Comparison of ENCODE assay signal across 2 cellular contexts in the genomic region with DNA sequence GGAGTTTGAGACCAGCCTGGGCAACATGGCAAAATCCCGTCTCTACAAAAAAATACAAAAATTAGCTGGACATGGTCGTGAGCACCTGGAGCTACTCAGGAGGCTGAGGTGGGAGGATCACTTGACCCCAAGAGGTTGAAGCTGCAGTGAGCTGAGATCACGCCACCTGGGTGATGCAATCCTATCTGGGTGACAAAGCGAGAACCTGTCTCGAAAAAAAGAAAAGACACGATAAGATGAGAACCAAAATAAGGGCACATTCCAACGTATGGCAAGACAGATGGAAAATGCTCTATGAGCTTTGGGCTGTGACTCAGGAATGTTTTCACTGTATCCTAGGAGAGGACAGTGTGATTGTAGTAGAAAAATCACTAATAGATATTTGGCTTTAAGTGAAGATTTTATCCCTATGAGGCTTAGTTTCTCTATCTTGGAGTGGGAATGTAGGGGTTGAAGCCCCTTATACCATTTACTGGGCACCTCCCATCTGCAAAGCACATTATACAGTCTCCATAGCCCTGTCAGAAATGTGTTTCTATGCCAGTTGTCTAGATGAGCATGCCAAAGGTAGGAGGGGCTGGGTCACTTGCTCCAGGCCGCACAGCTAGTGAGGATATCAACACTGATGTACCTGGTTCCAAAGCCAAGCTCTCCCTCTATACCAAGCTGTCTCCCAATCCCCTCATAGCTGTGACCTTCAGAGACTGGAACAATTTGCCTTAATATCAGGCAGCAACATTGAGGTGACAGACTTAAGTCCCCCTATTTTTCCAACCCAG.
TF ChIP-seq lines count a peak whose summit lies in the region.

No MANE protein-coding gene starts in this region.

TF ChIP-seq in HepG2, 621 proteins besides CTCF, POLR2A, EP300 and RAD21:
- TF ChIP-seq, protein P1, sequence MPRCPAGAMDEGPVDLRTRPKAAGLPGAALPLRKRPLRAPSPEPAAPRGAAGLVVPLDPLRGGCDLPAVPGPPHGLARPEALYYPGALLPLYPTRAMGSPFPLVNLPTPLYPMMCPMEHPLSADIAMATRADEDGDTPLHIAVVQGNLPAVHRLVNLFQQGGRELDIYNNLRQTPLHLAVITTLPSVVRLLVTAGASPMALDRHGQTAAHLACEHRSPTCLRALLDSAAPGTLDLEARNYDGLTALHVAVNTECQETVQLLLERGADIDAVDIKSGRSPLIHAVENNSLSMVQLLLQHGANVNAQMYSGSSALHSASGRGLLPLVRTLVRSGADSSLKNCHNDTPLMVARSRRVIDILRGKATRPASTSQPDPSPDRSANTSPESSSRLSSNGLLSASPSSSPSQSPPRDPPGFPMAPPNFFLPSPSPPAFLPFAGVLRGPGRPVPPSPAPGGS (CRISPR knock-in tag; IDR thresholded peaks at IDR 0.05): no peak
- TF ChIP-seq, protein P2, sequence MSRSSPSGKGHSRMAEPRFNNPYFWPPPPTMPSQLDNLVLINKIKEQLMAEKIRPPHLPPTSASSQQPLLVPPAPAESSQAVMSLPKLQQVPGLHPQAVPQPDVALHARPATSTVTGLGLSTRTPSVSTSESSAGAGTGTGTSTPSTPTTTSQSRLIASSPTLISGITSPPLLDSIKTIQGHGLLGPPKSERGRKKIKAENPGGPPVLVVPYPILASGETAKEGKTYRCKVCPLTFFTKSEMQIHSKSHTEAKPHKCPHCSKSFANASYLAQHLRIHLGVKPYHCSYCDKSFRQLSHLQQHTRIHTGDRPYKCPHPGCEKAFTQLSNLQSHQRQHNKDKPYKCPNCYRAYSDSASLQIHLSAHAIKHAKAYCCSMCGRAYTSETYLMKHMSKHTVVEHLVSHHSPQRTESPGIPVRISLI (CRISPR knock-in tag; IDR thresholded peaks at IDR 0.05; ENCODE audit: borderline replicate concordance): no peak
- TF ChIP-seq ZC3H4 (CRISPR knock-in tag; IDR thresholded peaks at IDR 0.05; ENCODE audit: borderline replicate concordance) (no peak), ZFP36 (IDR thresholded peaks at IDR 0.05; ENCODE audit: borderline replicate concordance, low read depth, low read length, partially characterized antibody) (no peak), ZNF879 (CRISPR knock-in tag; IDR thresholded peaks at IDR 0.05) (no peak), SRSF4 (IDR thresholded peaks at IDR 0.05; ENCODE audit: low read depth, low read length, poor library complexity, severe bottlenecking) (no peak), CEBPG (CRISPR knock-in tag; IDR thresholded peaks at IDR 0.05) (peak; percentile 46; the same call in 1 of the 2 replicates), ZNF577 (CRISPR knock-in tag; IDR thresholded peaks at IDR 0.05; ENCODE audit: borderline replicate concordance, low read depth) (no peak), ZFP36L1 (CRISPR knock-in tag; IDR thresholded peaks at IDR 0.05) (no peak), CEBPB (IDR thresholded peaks at IDR 0.05; ENCODE audit: borderline replicate concordance, low read depth, low read length) (peak; percentile 52; the same call in 1 of the 2 replicates), ZNF34 (CRISPR knock-in tag; IDR thresholded peaks at IDR 0.05; ENCODE audit: borderline replicate concordance) (no peak)
- TF ChIP-seq, protein P3, sequence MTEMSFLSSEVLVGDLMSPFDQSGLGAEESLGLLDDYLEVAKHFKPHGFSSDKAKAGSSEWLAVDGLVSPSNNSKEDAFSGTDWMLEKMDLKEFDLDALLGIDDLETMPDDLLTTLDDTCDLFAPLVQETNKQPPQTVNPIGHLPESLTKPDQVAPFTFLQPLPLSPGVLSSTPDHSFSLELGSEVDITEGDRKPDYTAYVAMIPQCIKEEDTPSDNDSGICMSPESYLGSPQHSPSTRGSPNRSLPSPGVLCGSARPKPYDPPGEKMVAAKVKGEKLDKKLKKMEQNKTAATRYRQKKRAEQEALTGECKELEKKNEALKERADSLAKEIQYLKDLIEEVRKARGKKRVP (CRISPR knock-in tag; IDR thresholded peaks at IDR 0.05): peak in 1 of 2 experiments; percentile 69; a peak in 2 of 4 replicates
- TF ChIP-seq, protein P4, sequence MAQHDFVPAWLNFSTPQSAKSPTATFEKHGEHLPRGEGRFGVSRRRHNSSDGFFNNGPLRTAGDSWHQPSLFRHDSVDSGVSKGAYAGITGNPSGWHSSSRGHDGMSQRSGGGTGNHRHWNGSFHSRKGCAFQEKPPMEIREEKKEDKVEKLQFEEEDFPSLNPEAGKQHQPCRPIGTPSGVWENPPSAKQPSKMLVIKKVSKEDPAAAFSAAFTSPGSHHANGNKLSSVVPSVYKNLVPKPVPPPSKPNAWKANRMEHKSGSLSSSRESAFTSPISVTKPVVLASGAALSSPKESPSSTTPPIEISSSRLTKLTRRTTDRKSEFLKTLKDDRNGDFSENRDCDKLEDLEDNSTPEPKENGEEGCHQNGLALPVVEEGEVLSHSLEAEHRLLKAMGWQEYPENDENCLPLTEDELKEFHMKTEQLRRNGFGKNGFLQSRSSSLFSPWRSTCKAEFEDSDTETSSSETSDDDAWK (CRISPR knock-in tag; IDR thresholded peaks at IDR 0.05): no peak
- TF ChIP-seq, protein P5, sequence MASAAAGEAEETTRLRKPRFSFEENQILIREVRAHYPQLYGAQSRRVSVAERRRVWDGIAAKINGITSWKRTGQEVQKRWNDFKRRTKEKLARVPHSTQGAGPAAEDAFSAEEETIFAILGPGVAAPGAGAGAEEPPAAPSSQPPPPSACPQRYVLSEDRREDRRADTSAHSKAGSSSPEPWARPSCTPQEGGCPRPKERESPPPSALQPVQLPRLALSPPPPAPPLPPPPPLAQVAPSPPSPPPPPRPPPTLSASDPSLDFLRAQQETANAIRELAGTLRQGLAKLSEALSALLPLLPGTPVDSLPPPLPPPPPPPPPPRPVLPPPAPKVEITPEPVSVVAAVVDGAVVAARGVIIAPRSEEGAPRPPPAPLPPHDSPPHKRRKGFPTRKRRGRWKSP (CRISPR knock-in tag; IDR thresholded peaks at IDR 0.05): no peak
- TF ChIP-seq, protein P6, sequence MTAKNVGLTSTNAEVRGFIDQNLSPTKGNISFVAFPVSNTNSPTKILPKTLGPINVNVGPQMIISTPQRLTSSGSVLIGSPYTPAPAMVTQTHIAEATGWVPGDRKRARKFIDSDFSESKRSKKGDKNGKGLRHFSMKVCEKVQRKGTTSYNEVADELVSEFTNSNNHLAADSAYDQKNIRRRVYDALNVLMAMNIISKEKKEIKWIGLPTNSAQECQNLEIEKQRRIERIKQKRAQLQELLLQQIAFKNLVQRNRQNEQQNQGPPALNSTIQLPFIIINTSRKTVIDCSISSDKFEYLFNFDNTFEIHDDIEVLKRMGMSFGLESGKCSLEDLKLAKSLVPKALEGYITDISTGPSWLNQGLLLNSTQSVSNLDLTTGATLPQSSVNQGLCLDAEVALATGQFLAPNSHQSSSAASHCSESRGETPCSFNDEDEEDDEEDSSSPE (CRISPR knock-in tag; IDR thresholded peaks at IDR 0.05): no peak

TF ChIP-seq in WTC11, 78 proteins besides CTCF, POLR2A, EP300 and RAD21:
- TF ChIP-seq CREM (CRISPR knock-in tag; IDR thresholded peaks at IDR 0.05) (no peak), GABPB1 (CRISPR knock-in tag; IDR thresholded peaks at IDR 0.05) (peak; percentile 62), ZNF396 (CRISPR knock-in tag; IDR thresholded peaks at IDR 0.05; ENCODE audit: borderline replicate concordance) (no peak), ZNF263 (CRISPR knock-in tag; IDR thresholded peaks at IDR 0.05; ENCODE audit: low read depth) (no peak), JAZF1 (CRISPR knock-in tag; IDR thresholded peaks at IDR 0.05) (no peak), ZBTB21 (CRISPR knock-in tag; IDR thresholded peaks at IDR 0.05; ENCODE audit: borderline replicate concordance) (no peak)
- TF ChIP-seq, protein P7, sequence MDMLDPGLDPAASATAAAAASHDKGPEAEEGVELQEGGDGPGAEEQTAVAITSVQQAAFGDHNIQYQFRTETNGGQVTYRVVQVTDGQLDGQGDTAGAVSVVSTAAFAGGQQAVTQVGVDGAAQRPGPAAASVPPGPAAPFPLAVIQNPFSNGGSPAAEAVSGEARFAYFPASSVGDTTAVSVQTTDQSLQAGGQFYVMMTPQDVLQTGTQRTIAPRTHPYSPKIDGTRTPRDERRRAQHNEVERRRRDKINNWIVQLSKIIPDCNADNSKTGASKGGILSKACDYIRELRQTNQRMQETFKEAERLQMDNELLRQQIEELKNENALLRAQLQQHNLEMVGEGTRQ (CRISPR knock-in tag; IDR thresholded peaks at IDR 0.05): no peak
- TF ChIP-seq, protein P8, sequence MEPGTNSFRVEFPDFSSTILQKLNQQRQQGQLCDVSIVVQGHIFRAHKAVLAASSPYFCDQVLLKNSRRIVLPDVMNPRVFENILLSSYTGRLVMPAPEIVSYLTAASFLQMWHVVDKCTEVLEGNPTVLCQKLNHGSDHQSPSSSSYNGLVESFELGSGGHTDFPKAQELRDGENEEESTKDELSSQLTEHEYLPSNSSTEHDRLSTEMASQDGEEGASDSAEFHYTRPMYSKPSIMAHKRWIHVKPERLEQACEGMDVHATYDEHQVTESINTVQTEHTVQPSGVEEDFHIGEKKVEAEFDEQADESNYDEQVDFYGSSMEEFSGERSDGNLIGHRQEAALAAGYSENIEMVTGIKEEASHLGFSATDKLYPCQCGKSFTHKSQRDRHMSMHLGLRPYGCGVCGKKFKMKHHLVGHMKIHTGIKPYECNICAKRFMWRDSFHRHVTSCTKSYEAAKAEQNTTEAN (CRISPR knock-in tag; IDR thresholded peaks at IDR 0.05): no peak
